23 cellular contexts compared by ENCODE assay signal in genomic region chr16:77064037-77064436, GRCh38.
DNase-seq lines count a peak whose midpoint lies in the region; ATAC-seq and TF ChIP-seq lines count a peak whose summit lies in the region.
"Had no signal": no experiment of that assay in that cellular context is flagged by ENCODE, and none has a peak within 500 bp of the region (broad histone marks: within the 10 kb centered on the region; RNA-seq: fewer than 3 reads in every experiment).

No MANE protein-coding gene starts in this region.

- no peak for TF ChIP-seq CTCF in heart left ventricle (IDR thresholded peaks at IDR 0.05)
- no peak for TF ChIP-seq CTCF in WTC11 (IDR thresholded peaks at IDR 0.05)

- H3K4me1 ChIP-seq in heart left ventricle, result peaks cover 0 to 42% (median 16%) of the 10 kb centered on the region in 12 donors
- H3K4me1 ChIP-seq: HAP-1 had no signal

- peak in 1 of 5 donors; percentile 36 for DNase-seq in heart left ventricle
- no peak for DNase-seq in Right ventricle myocardium superior
- DNase-seq in WTC11 (ENCODE audit: low spot score), result no peak
- DNase-seq in iPS-NIHi11 (ENCODE audit: low spot score), result peak; percentile 19
- no peak for DNase-seq in HCEC 1CT
- no peak for DNase-seq in SHP77 treated with DMSO at 0.1 percent for 48 hours (lab: John Stamatoyannopoulos, UW)
- DNase-seq: 8988T, ACHN, BE2C, DMS153, DND-41, IMR-90, NCI-H1048, NCI-H1417, NCI-H1694, NCI-H2029 treated with DMSO at 0.1 percent for 48 hours, NCI-H2227 treated with DMSO at 0.1 percent for 48 hours, NCI-H526 treated with DMSO at 0.1 percent for 48 hours, RPMI8226, SHP77 had no signal

- H3K36me3 ChIP-seq in heart left ventricle, result no peaks in the 10 kb centered on the region
- H3K36me3 ChIP-seq: BE2C, HAP-1 had no signal

- no peak overlapping the region for H3K4me3 ChIP-seq in heart left ventricle
- H3K4me3 ChIP-seq: HAP-1 had no signal

- peak in 3 of 4 donors; percentile 13 to 36 (median 34) for ATAC-seq in heart left ventricle
- ATAC-seq in Right ventricle myocardium superior (ENCODE audit: poor library complexity), result no peak
- ATAC-seq in WTC11, result peak; percentile 66
- ATAC-seq in HG03469 (IDR thresholded peaks at IDR 0.05; ENCODE audit: unreplicated experiment), result no peak

- H3K27ac ChIP-seq in heart left ventricle, result peak overlapping the region in 1 of 12 donors; percentile 9
- H3K27ac ChIP-seq: KMS-11 had no signal

- H3K27me3 ChIP-seq in heart left ventricle, result no peaks in the 10 kb centered on the region
- H3K27me3 ChIP-seq: BE2C had no signal

- 57 to 65% (median 60%) methylated on average over 7 of the region's 7 CpGs for WGBS in heart left ventricle, 4 donors

- peaks cover 52% of the 10 kb centered on the region for H3K9me3 Mint-ChIP-seq in WTC11

- no peak overlapping the region for H3K27ac Mint-ChIP-seq in WTC11

- no peaks in the 10 kb centered on the region for H3K27me3 Mint-ChIP-seq in WTC11 (ENCODE audit: low read depth)

- intact Hi-C loops in heart left ventricle (cut with DNase I), result loop anchor here in 1 of 10 donors (10.0 kb wide), 1 partner anchor 101 kb away; no protein-coding TSS in a partner anchor
- intact Hi-C loops in Right ventricle myocardium superior (cut with DNase I), result no loop called here

- TF ChIP-seq POLR2A in heart left ventricle (IDR thresholded peaks at IDR 0.05), result no peak

- CTCF ChIA-PET in WTC11 (lab: Charles Lee), result interaction anchor here (1.2 kb wide), 1 partner anchor 106 kb away, joined by 3 read pairs; no protein-coding TSS in a partner anchor

- H3K9me3 ChIP-seq in heart left ventricle, result no peaks in the 10 kb centered on the region
- H3K9me3 ChIP-seq: BE2C, HAP-1 had no signal

- POLR2A ChIA-PET in WTC11 (lab: Charles Lee), result no interaction called here

- no peak overlapping the region for H3K4me3 Mint-ChIP-seq in WTC11

- peaks cover 8% of the 10 kb centered on the region for H3K4me1 Mint-ChIP-seq in WTC11

- peaks cover 10% of the 10 kb centered on the region for H3K36me3 Mint-ChIP-seq in WTC11

TF ChIP-seq in WTC11, 78 proteins besides CTCF, POLR2A, EP300 and RAD21:
- TF ChIP-seq FOXJ3 (CRISPR knock-in tag; IDR thresholded peaks at IDR 0.05; ENCODE audit: borderline replicate concordance) (no peak), ZBTB21 (CRISPR knock-in tag; IDR thresholded peaks at IDR 0.05; ENCODE audit: borderline replicate concordance) (no peak), JAZF1 (CRISPR knock-in tag; IDR thresholded peaks at IDR 0.05) (no peak), ARID4B (CRISPR knock-in tag; IDR thresholded peaks at IDR 0.05; ENCODE audit: borderline replicate concordance) (no peak), SP1 (CRISPR knock-in tag; conservative IDR thresholded peaks at IDR 0.05) (no peak), TP53 (CRISPR knock-in tag; IDR thresholded peaks at IDR 0.05) (no peak), ZNF512 (CRISPR knock-in tag; IDR thresholded peaks at IDR 0.05; ENCODE audit: borderline replicate concordance) (no peak), ATF3 (CRISPR knock-in tag; conservative IDR thresholded peaks at IDR 0.05) (no peak), ELF4 (CRISPR knock-in tag; IDR thresholded peaks at IDR 0.05; ENCODE audit: low read depth) (no peak), AFF4 (CRISPR knock-in tag; IDR thresholded peaks at IDR 0.05; ENCODE audit: borderline replicate concordance) (no peak), STAT6 (CRISPR knock-in tag; conservative IDR thresholded peaks at IDR 0.05; ENCODE audit: low read depth) (no peak)
TF ChIP-seq in WTC11: peak in this region for 0.

Comparison
In these comparisons a context has a peak if more than half of its experiments do, and no peak if none do; other contexts are left out.
1. ATAC-seq: peak in heart left ventricle (3 of 4) and WTC11 (single experiment); none in Right ventricle myocardium superior (single experiment) and HG03469 (single experiment).